8 cellular contexts compared by ENCODE assay signal in the genomic region with DNA sequence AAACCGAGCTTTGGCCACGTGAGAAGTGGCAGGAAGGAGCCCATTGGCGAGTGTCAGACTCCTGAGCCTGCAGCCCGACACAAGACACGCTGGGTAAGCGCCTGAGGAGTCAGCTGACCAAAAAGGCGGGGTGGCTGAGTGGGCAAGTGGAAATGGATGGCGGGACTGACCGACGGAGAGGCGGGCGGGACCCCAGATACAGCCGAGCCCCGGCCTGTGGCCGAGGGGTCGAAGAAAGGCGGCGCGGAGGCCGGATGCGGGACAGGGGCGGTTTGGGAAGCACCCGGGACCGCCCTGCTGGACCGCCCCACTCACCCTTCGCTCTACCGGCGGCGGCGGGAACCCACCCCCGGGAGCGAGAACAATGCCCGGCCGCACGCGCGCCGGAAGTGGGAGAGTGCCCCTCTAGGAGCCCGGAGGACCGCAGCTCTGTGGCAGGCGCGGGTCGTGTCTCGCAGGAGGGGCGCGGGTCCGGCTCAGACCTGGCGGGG.
A peak's percentile ranks its signal among the peaks of the same experiment; 100 is the strongest.
DNase-seq lines count a peak whose midpoint lies in the region; ATAC-seq and TF ChIP-seq lines count a peak whose summit lies in the region.

No MANE protein-coding gene starts in this region.

- DNase-seq in T-helper 22 cell (ENCODE audit: low read depth) (peak; percentile 28), astrocyte of the spinal cord (ENCODE audit: low read depth, low spot score) (peak; percentile 63), iPS-NIHi7 (ENCODE audit: extremely low spot score) (peak; percentile 68), UCSD-AML1 (lab: John Stamatoyannopoulos, UW; ENCODE audit: unreplicated experiment) (no peak), KG1 (lab: John Stamatoyannopoulos, UW) (no peak)
- peak; percentile 20 to 57 (median 47) for DNase-seq in stimulated activated CD4-positive, alpha-beta T cell treated with anti-CD3 and anti-CD28 coated beads, Interleukin-1b, Interleukin-23, amount 100 ng/mL, for 24 hours (ENCODE audit: low read depth in 4 of 4, low spot score in 1 of 4)

- peak; percentile 18 for TF ChIP-seq POLR2A in GM10847 (IDR thresholded peaks at IDR 0.05; ENCODE audit: extremely low read depth, insufficient read length)

- H3K4me3 ChIP-seq in astrocyte of the spinal cord (ENCODE audit: low read depth, low read length), result peak overlapping the region; percentile 49

- TF ChIP-seq CTCF in astrocyte of the spinal cord (IDR thresholded peaks at IDR 0.05; ENCODE audit: low read depth, low read length), result no peak

- in situ Hi-C loops in astrocyte of the spinal cord (cut with HindIII; ENCODE audit: low sequenced_read_pairs), result no loop called here

- ATAC-seq in HG03097 (IDR thresholded peaks at IDR 0.05; ENCODE audit: low FRiP score, unreplicated experiment), result peak; percentile 78

Comparison
In these comparisons a context has a peak if more than half of its experiments do, and no peak if none do; other contexts are left out.
1. DNase-seq: peak in T-helper 22 cell (single experiment), astrocyte of the spinal cord (single experiment), iPS-NIHi7 (single experiment) and stimulated activated CD4-positive, alpha-beta T cell treated with anti-CD3 and anti-CD28 coated beads, Interleukin-1b, Interleukin-23, amount 100 ng/mL, for 24 hours (4 of 4); none in UCSD-AML1 (single experiment) and KG1 (single experiment).